In the genomic region with DNA sequence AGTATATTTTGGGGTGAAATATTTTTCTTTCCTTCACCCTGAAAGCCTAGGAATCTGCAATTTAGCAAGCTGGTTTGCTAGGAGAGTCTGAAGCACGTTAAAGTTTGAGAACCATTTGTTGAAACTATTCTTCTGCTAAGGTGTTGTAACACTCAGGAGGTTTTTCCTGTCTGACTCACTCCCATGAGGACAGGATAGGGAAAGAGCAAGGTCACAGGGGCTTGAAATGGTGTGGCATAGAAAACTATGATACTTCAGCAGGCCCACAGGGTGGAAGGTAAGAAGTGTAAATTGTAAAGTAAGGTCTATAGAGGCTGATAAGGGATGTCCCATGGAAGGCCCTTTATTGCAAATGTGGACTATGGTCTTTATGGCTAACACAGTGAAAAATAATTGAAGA, we compare ENCODE assay signal across 13 cellular contexts.
DNase-seq lines count a peak whose midpoint lies in the region; ATAC-seq and TF ChIP-seq lines count a peak whose summit lies in the region.
"Had no signal": no experiment of that assay in that cellular context is flagged by ENCODE, and none has a peak within 500 bp of the region (broad histone marks: within the 10 kb centered on the region; RNA-seq: fewer than 3 reads in every experiment).

No MANE protein-coding gene starts in this region.

- H3K9me3 ChIP-seq in mammary epithelial cell (replicated peaks; ENCODE audit: insufficient read depth, low read length), result no peaks in the 10 kb centered on the region

- peak; percentile 7 for ATAC-seq in GM18520 (IDR thresholded peaks at IDR 0.05; ENCODE audit: unreplicated experiment)
- ATAC-seq in HG03457 (IDR thresholded peaks at IDR 0.05; ENCODE audit: unreplicated experiment), result peak; percentile 14
- ATAC-seq: gastroesophageal sphincter had no signal

- 59% methylated on average over 1 of the region's 1 CpG for WGBS in mammary epithelial cell (ENCODE audit: low coverage, missing lambda C conversion rate)

- H3K9me3 Mint-ChIP-seq in osteocyte (ENCODE audit: unreplicated experiment), result peaks cover 17% of the 10 kb centered on the region
- H3K9me3 Mint-ChIP-seq in immature natural killer cell, result peaks cover 17 to 44% (median 21%) of the 10 kb centered on the region in 6 donors

- H3K4me3 ChIP-seq in mammary epithelial cell (replicated peaks in 1 of 3; ENCODE audit: insufficient read depth in 1 of 3, low read depth in 2 of 3, low read length in 3 of 3) (no peak overlapping the region), kidney epithelial cell (ENCODE audit: low read depth, low read length) (no peak overlapping the region)
- H3K4me3 ChIP-seq: gastroesophageal sphincter had no signal

- peak; percentile 59 for DNase-seq in mammary epithelial cell
- DNase-seq in kidney epithelial cell (ENCODE audit: low read depth), result peak; percentile 23
- no peak for DNase-seq in osteocyte (ENCODE audit: extremely low spot score, unreplicated experiment)
- DNase-seq in NCI-H2029 treated with DMSO at 0.1 percent for 48 hours (lab: John Stamatoyannopoulos, UW), result no peak
- DNase-seq in activated naive CD4-positive, alpha-beta T cell treated with anti-CD3 and anti-CD28 coated beads, Interleukin-2, amount 50 U/mL, for 16 hours, result no peak
- no peak for DNase-seq in immature natural killer cell
- DNase-seq: activated CD4-positive, alpha-beta T cell treated with anti-CD3 and anti-CD28 coated beads for 4 hours; DND-41; occipital lobe had no signal

- H3K79me2 ChIP-seq in mammary epithelial cell (ENCODE audit: insufficient read depth, low read length), result no peaks in the 10 kb centered on the region

- intact Hi-C loops in mammary epithelial cell (cut with micrococcal nuclease), result no loop called here

- H3K36me3 ChIP-seq in mammary epithelial cell (ENCODE audit: insufficient read depth, low read length) (no peaks in the 10 kb centered on the region), kidney epithelial cell (ENCODE audit: control insufficient read depth, insufficient read depth, low read length) (no peaks in the 10 kb centered on the region)

- H3K27me3 Mint-ChIP-seq in osteocyte (ENCODE audit: unreplicated experiment) (no peaks in the 10 kb centered on the region), immature natural killer cell (ENCODE audit: low read depth in 3 of 3) (no peaks in the 10 kb centered on the region)
- H3K27me3 Mint-ChIP-seq: central memory CD8-positive, alpha-beta T cell had no signal

- no peak overlapping the region for H3K4me2 ChIP-seq in mammary epithelial cell (ENCODE audit: insufficient read depth, low read depth, low read length)

- TF ChIP-seq CTCF in mammary epithelial cell (conservative IDR thresholded peaks at IDR 0.05 in 1 of 2, IDR thresholded peaks at IDR 0.05 in 1 of 2; ENCODE audit: extremely low read depth in 1 of 2, insufficient read depth in 1 of 2, low read depth in 1 of 2, low read length in 2 of 2) (no peak), kidney epithelial cell (IDR thresholded peaks at IDR 0.05; ENCODE audit: insufficient read depth, low read length, poor library complexity, severe bottlenecking) (no peak), osteocyte (IDR thresholded peaks at IDR 0.05) (no peak)

- H4K20me1 ChIP-seq in mammary epithelial cell (ENCODE audit: insufficient read depth, low read length), result no peaks in the 10 kb centered on the region

- H3K4me1 ChIP-seq in mammary epithelial cell (ENCODE audit: insufficient read depth, low read length), result peaks cover 3% of the 10 kb centered on the region
- H3K4me1 ChIP-seq: gastroesophageal sphincter had no signal

- H3K4me3 Mint-ChIP-seq in osteocyte (ENCODE audit: unreplicated experiment), result no peak overlapping the region
- H3K4me3 Mint-ChIP-seq in immature natural killer cell, result no peak overlapping the region
- H3K4me3 Mint-ChIP-seq: central memory CD8-positive, alpha-beta T cell had no signal

- H2AFZ ChIP-seq in mammary epithelial cell (ENCODE audit: low read depth, low read length), result no peak overlapping the region

- in situ Hi-C loops in mammary epithelial cell (cut with MboI; ENCODE audit: low sequenced_read_pairs in 2 of 2), result no loop called here

- no peaks in the 10 kb centered on the region for H3K27me3 ChIP-seq in mammary epithelial cell (ENCODE audit: insufficient read depth, low read length)
- no peaks in the 10 kb centered on the region for H3K27me3 ChIP-seq in kidney epithelial cell (ENCODE audit: control insufficient read depth, insufficient read depth, low read length)
- H3K27me3 ChIP-seq: gastroesophageal sphincter had no signal

- BruUV-seq in mammary epithelial cell (replicated peaks; lab: Mats Ljungman, UMichigan), result no TSS peak

- H3K9ac ChIP-seq in mammary epithelial cell (ENCODE audit: insufficient read depth, low read length), result no peak overlapping the region

- H3K4me1 Mint-ChIP-seq in osteocyte (ENCODE audit: unreplicated experiment), result no peaks in the 10 kb centered on the region
- H3K4me1 Mint-ChIP-seq in immature natural killer cell, result no peaks in the 10 kb centered on the region
- H3K4me1 Mint-ChIP-seq: central memory CD8-positive, alpha-beta T cell had no signal

- dilution Hi-C loops in mammary epithelial cell (cut with HindIII; ENCODE audit: low sequenced_read_pairs), result no loop called here

- no peak overlapping the region for H3K27ac ChIP-seq in mammary epithelial cell (ENCODE audit: insufficient read depth, low read depth, low read length)
- H3K27ac ChIP-seq: gastroesophageal sphincter had no signal

- H3K27ac Mint-ChIP-seq in osteocyte (ENCODE audit: unreplicated experiment) (no peak overlapping the region), immature natural killer cell (no peak overlapping the region)

- H3K36me3 Mint-ChIP-seq in osteocyte (ENCODE audit: unreplicated experiment) (peaks cover 2% of the 10 kb centered on the region), immature natural killer cell (peaks cover 22 to 33% (median 30%) of the 10 kb centered on the region in 3 donors)

- CTCF ChIA-PET in mammary epithelial cell (lab: Charles Lee; ENCODE audit: low non-redundant PET), result no interaction called here

Comparison
In these comparisons a context has a peak if more than half of its experiments do, and no peak if none do; other contexts are left out.
1. DNase-seq: peak in mammary epithelial cell (single experiment) and kidney epithelial cell (single experiment); none in osteocyte (single experiment), NCI-H2029 treated with DMSO at 0.1 percent for 48 hours (single experiment), activated naive CD4-positive, alpha-beta T cell treated with anti-CD3 and anti-CD28 coated beads, Interleukin-2, amount 50 U/mL, for 16 hours (single experiment) and immature natural killer cell (0 of 3).